8 cellular contexts compared by ENCODE assay signal in the genomic region with DNA sequence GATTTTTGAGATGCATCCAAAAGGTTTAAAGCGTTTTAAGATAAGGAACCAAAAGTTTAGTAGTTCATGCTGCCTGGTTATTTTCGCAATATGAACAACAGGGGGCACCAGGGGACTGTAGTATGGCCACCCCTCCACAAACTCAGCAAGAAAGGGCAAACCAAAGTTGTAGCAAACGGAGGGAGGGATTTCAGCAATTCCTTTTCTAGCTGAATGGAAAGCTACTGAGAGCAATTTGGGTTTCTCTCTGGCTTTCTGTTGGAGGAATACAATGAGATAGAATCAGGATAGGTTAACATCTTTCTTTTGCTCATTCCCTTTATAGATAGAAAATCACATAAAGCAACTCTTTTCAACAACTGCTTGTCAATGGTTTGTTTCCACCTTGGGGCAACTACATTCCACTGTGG.
A peak's percentile ranks its signal among the peaks of the same experiment; 100 is the strongest.
DNase-seq lines count a peak whose midpoint lies in the region; ATAC-seq and TF ChIP-seq lines count a peak whose summit lies in the region.

No MANE protein-coding gene starts in this region.

- H3K27ac Mint-ChIP-seq in T-cell, result no peak overlapping the region

- H3K9me3 Mint-ChIP-seq in T-cell, result no peaks in the 10 kb centered on the region

- H3K27me3 ChIP-seq in iPS DF 6.9 (ENCODE audit: control insufficient read depth, insufficient read depth, low read length), result no peaks in the 10 kb centered on the region

- peak; percentile 81 for TF ChIP-seq CTCF in astrocyte of the spinal cord (IDR thresholded peaks at IDR 0.05; ENCODE audit: low read depth, low read length)

- H3K4me1 ChIP-seq in iPS DF 6.9 (ENCODE audit: control insufficient read depth, insufficient read depth, low read length), result no peaks in the 10 kb centered on the region

- ATAC-seq in GM18909 (IDR thresholded peaks at IDR 0.05; ENCODE audit: poor library complexity, unreplicated experiment) (peak; percentile 38), T-cell (replicated peaks in 1 of 4) (peak in 3 of 4 experiments; percentile 61 to 67 (median 63)), GM21423 (IDR thresholded peaks at IDR 0.05; ENCODE audit: unreplicated experiment) (no peak)

- no peaks in the 10 kb centered on the region for H3K9me3 ChIP-seq in iPS DF 6.9 (ENCODE audit: control insufficient read depth, insufficient read depth, low read length)

- no CpG with 5 or more reads among the region's 3 CpGs for WGBS in iPS DF 6.9 (ENCODE audit: insufficient coverage, insufficient read length)

- POLR2A ChIA-PET in T-cell (lab: Charles Lee), result interaction anchor here in 1 of 2 donors (0.6 kb wide), 1 partner anchor 254 kb away, joined by 3 read pairs; no protein-coding TSS in a partner anchor

- DNase-seq in AG08396 (ENCODE audit: low spot score) (peak; percentile 62), NCI-H128 (lab: John Stamatoyannopoulos, UW; ENCODE audit: unreplicated experiment) (peak; percentile 28), T-cell (peak in 32 of 34 experiments; percentile 6 to 59 (median 36)), astrocyte of the spinal cord (ENCODE audit: low read depth, low spot score) (peak; percentile 76), iPS DF 6.9 (ENCODE audit: low read depth, low spot score) (peak; percentile 45)
- peak; percentile 11 to 23 for DNase-seq in stimulated activated CD4-positive, alpha-beta T cell treated with anti-CD3 and anti-CD28 coated beads, Interleukin-12 subunit alpha, Interleukin-12 subunit beta, amount 100 ng/mL, for 24 hours (ENCODE audit: low read depth in 2 of 2)

- H3K4me3 ChIP-seq in astrocyte of the spinal cord (ENCODE audit: low read depth, low read length) (no peak overlapping the region), iPS DF 6.9 (ENCODE audit: low read length) (no peak overlapping the region)

- peaks cover 0 to 3% (median 0%) of the 10 kb centered on the region in 3 donors for H3K4me1 Mint-ChIP-seq in T-cell

- H3K4me3 Mint-ChIP-seq in T-cell, result no peak overlapping the region

- H3K36me3 Mint-ChIP-seq in T-cell, result no peaks in the 10 kb centered on the region

- no peak overlapping the region for H3K27ac ChIP-seq in iPS DF 6.9 (ENCODE audit: low read length)

- H3K36me3 ChIP-seq in iPS DF 6.9 (ENCODE audit: control insufficient read depth, insufficient read depth, low read length), result no peaks in the 10 kb centered on the region

- peaks cover 5 to 21% of the 10 kb centered on the region in 2 donors for H3K27me3 Mint-ChIP-seq in T-cell

- in situ Hi-C loops in astrocyte of the spinal cord (cut with HindIII; ENCODE audit: low sequenced_read_pairs), result no loop called here

- CTCF ChIA-PET in T-cell (lab: Charles Lee), result interaction anchor here (0.6 to 3.4 kb wide), 6 partner anchors 17 to 1608 kb away, joined by 3 to 13 read pairs (median 4); no protein-coding TSS in a partner anchor

Comparison
In these comparisons a context has a peak if more than half of its experiments do, and no peak if none do; other contexts are left out.
1. DNase-seq: peak in every context shown above with its lines; median percentile 76 in astrocyte of the spinal cord; 62 in AG08396; 45 in iPS DF 6.9; 36 in T-cell; 28 in NCI-H128; 17 in stimulated activated CD4-positive, alpha-beta T cell treated with anti-CD3 and anti-CD28 coated beads, Interleukin-12 subunit alpha, Interleukin-12 subunit beta, amount 100 ng/mL, for 24 hours.